ENCODE assay signal across 17 cellular contexts in the genomic region with DNA sequence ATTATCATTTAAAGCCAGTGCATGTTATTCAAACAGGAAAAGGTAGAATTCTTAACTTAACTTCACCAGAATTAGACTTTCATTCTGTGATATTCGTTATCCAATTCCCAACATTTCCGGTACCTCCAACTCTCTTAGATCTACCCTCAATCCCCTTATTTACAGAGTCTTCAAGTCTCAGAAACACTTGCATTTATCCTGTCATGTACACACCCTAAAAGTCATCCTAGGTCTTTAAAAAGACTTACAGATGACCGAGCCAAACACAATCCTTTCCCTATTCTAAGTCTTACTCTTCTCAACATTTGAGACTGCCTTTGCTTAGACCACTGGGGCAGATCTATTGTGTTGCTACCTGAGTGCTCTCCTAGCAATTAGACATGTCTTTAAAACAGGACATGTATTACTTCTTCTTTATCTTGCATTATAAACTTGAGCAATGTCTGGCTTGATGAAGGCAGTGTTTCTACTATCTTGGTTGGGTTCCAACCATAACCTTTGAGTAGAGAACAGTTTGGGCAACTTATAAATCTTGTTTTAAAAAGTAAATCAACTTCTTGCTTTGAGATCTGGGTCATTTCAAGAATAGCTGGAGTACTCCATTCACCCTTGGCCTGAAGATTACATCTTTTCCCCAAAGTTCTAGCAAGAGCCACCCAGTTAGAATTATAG.
A peak's percentile ranks its signal among the peaks of the same experiment; 100 is the strongest.
DNase-seq lines count a peak whose midpoint lies in the region; ATAC-seq, FAIRE-seq and TF ChIP-seq lines count a peak whose summit lies in the region.
"Had no signal": no experiment of that assay in that cellular context is flagged by ENCODE, and none has a peak within 500 bp of the region (broad histone marks: within the 10 kb centered on the region; RNA-seq: fewer than 3 reads in every experiment).

No MANE protein-coding gene starts in this region.

- H3K79me2 ChIP-seq in GM12878 (ENCODE audit: control insufficient read depth, insufficient read depth, low read length) (peaks cover 52% of the 10 kb centered on the region), hepatocyte (no peaks in the 10 kb centered on the region)

- H3K9me3 ChIP-seq in GM12878 (replicated peaks; ENCODE audit: control insufficient read depth, insufficient read depth, low read length) (peaks cover 3% of the 10 kb centered on the region), hepatocyte (ENCODE audit: low read depth) (no peaks in the 10 kb centered on the region), thyroid gland (no peaks in the 10 kb centered on the region)

- H3K36me3 Mint-ChIP-seq in activated CD4-positive, alpha-beta memory T cell treated with anti-CD3 and anti-CD28 coated beads for 36 hours = peaks cover 24% of the 10 kb centered on the region
- peaks cover 46% of the 10 kb centered on the region for H3K36me3 Mint-ChIP-seq in activated CD4-positive, alpha-beta memory T cell treated with anti-CD3 and anti-CD28 coated beads, Interleukin-2, amount 10 ng/mL, durations not matched to agents 7 days and 5 days (ENCODE audit: low read depth)

- TF ChIP-seq RAD21 in GM12878 (IDR thresholded peaks at IDR 0.05; ENCODE audit: insufficient read depth, low read depth, low read length) = no peak

- CTCF ChIA-PET in activated CD4-positive, alpha-beta memory T cell treated with anti-CD3 and anti-CD28 coated beads for 36 hours (lab: Charles Lee) = no interaction called here
- CTCF ChIA-PET in activated CD4-positive, alpha-beta memory T cell treated with anti-CD3 and anti-CD28 coated beads, Interleukin-2, amount 10 ng/mL, durations not matched to agents 7 days and 5 days (lab: Charles Lee) = interaction anchor here (0.7 kb wide), 1 partner anchor 416 kb away, joined by 3 read pairs; the partner anchor contains the start of gene BTG1
- CTCF ChIA-PET in GM12878 (lab: Yijun Ruan, JAX) = interaction anchor here (0.9 to 9.6 kb wide), 7 partner anchors 8 to 751 kb away, joined by 3 to 179 read pairs (median 8); no protein-coding TSS in a partner anchor

- FAIRE-seq in GM12878 (lab: Jason Lieb, UNC) = no peak
- FAIRE-seq: astrocyte had no signal

- H3K4me1 Mint-ChIP-seq in activated CD4-positive, alpha-beta memory T cell treated with anti-CD3 and anti-CD28 coated beads for 36 hours (ENCODE audit: low read depth) = peaks cover 59% of the 10 kb centered on the region
- peaks cover 47% of the 10 kb centered on the region for H3K4me1 Mint-ChIP-seq in activated CD4-positive, alpha-beta memory T cell treated with anti-CD3 and anti-CD28 coated beads, Interleukin-2, amount 10 ng/mL, durations not matched to agents 7 days and 5 days

- intact Hi-C loops in activated CD4-positive, alpha-beta memory T cell treated with anti-CD3 and anti-CD28 coated beads for 36 hours (cut with micrococcal nuclease) = no loop called here
- intact Hi-C loops in GM12878 (cut with micrococcal nuclease; ENCODE audit: unreplicated experiment) = no loop called here
- intact Hi-C loops in thyroid gland (cut with DNase I) = no loop called here

- no TSS peak for BruUV-seq in GM12878 (replicated peaks; lab: Mats Ljungman, UMichigan)

- peak overlapping the region; percentile 77 for H3K4me2 ChIP-seq in GM12878 (ENCODE audit: control insufficient read depth, insufficient read depth)
- no peak overlapping the region for H3K4me2 ChIP-seq in hepatocyte

- POLR2A ChIA-PET in activated CD4-positive, alpha-beta memory T cell treated with anti-CD3 and anti-CD28 coated beads for 36 hours (lab: Charles Lee) = interaction anchor here (1.8 kb wide), 1 partner anchor 59 kb away, joined by 6 read pairs; no protein-coding TSS in a partner anchor
- POLR2A ChIA-PET in activated CD4-positive, alpha-beta memory T cell treated with anti-CD3 and anti-CD28 coated beads, Interleukin-2, amount 10 ng/mL, durations not matched to agents 7 days and 5 days (lab: Charles Lee) = interaction anchor here (2.0 kb wide), 1 partner anchor 416 kb away, joined by 9 read pairs; the partner anchor contains the start of gene BTG1
- POLR2A ChIA-PET in GM12878 (lab: Charles Lee) = interaction anchor here (1.0 to 15.2 kb wide), 12 partner anchors 8 to 428 kb away, joined by 3 to 204 read pairs (median 10); partner anchors contain the start of gene BTG1

- no peak for DNase-seq in activated CD4-positive, alpha-beta memory T cell treated with anti-CD3 and anti-CD28 coated beads for 36 hours
- no peak for DNase-seq in activated CD4-positive, alpha-beta memory T cell treated with anti-CD3 and anti-CD28 coated beads, Interleukin-2, amount 10 ng/mL, durations not matched to agents 7 days and 5 days
- DNase-seq in GM12878 (ENCODE audit: low read depth, low spot score) (no peak), hepatocyte (ENCODE audit: low spot score) (no peak), thyroid gland (no peak), kidney glomerular epithelial cell (lab: John Stamatoyannopoulos, UW) (no peak), NCI-H510A treated with DMSO at 0.1 percent for 48 hours (lab: John Stamatoyannopoulos, UW) (no peak)
- DNase-seq: ACHN; activated CD4-positive, CD25-positive, alpha-beta regulatory T cell; activated T-cell treated with anti-CD3 and anti-CD28 coated beads for 4 hours; effector CD8-positive, alpha-beta T cell; GDM1; kidney; T-helper 1 cell had no signal

- H3K27ac Mint-ChIP-seq in activated CD4-positive, alpha-beta memory T cell treated with anti-CD3 and anti-CD28 coated beads for 36 hours = peak overlapping the region; percentile 2
- no peak overlapping the region for H3K27ac Mint-ChIP-seq in activated CD4-positive, alpha-beta memory T cell treated with anti-CD3 and anti-CD28 coated beads, Interleukin-2, amount 10 ng/mL, durations not matched to agents 7 days and 5 days

- peaks cover 0 to 2% of the 10 kb centered on the region in 2 experiments; a peak in 1 of 4 replicates for H3K36me3 ChIP-seq in GM12878 (ENCODE audit: control insufficient read depth in 2 of 2, insufficient read depth in 2 of 2, low read length in 1 of 2)
- H3K36me3 ChIP-seq in hepatocyte (replicated peaks; ENCODE audit: insufficient read depth, low read depth) = no peaks in the 10 kb centered on the region
- no peaks in the 10 kb centered on the region for H3K36me3 ChIP-seq in thyroid gland

- no peak overlapping the region for H3K9ac ChIP-seq in GM12878 (ENCODE audit: control insufficient read depth, insufficient read depth, low read length)

- in situ Hi-C loops in GM12878 (cut with MboI) = loop anchor here (25.0 kb wide), 1 partner anchor 100 kb away; no protein-coding TSS in a partner anchor

- 0% methylated on average over 3 of the region's 3 CpGs for WGBS in GM12878 (ENCODE audit: insufficient coverage, insufficient replicate concordance, low lambda C conversion rate, missing lambda C conversion rate)
- 74% methylated on average over 3 of the region's 3 CpGs for WGBS in hepatocyte (ENCODE audit: low lambda C conversion rate, missing lambda C conversion rate)
- 65 to 71% methylated on average over 3 of the region's 3 CpGs for WGBS in thyroid gland, 2 donors

- no peaks in the 10 kb centered on the region for H3K9me2 ChIP-seq in hepatocyte (replicated peaks; ENCODE audit: insufficient read depth)

- no peak for TF ChIP-seq CTCF in GM12878 (IDR thresholded peaks at IDR 0.05 in 2 of 3, conservative IDR thresholded peaks at IDR 0.05 in 1 of 3; ENCODE audit: control insufficient read depth in 2 of 3, extremely low read depth in 1 of 3, insufficient read depth in 1 of 3, low read depth in 3 of 3, low read length in 3 of 3)
- TF ChIP-seq CTCF in hepatocyte (IDR thresholded peaks at IDR 0.05; ENCODE audit: poor library complexity) = no peak
- TF ChIP-seq CTCF in thyroid gland (IDR thresholded peaks at IDR 0.05) = no peak

- H3K27ac ChIP-seq in GM12878 (ENCODE audit: control insufficient read depth, insufficient read depth) (peak overlapping the region; percentile 36; the same call in 1 of the 2 replicates), hepatocyte (peak overlapping the region; percentile 2), thyroid gland (peak overlapping the region; percentile 33 to 84 (median 67))

- ATAC-seq in GM12878 (peak; percentile 7), HG02885 (IDR thresholded peaks at IDR 0.05; ENCODE audit: poor library complexity, unreplicated experiment) (no peak)
- ATAC-seq: Panc1 had no signal

- no peak overlapping the region for H3K4me3 Mint-ChIP-seq in activated CD4-positive, alpha-beta memory T cell treated with anti-CD3 and anti-CD28 coated beads for 36 hours
- H3K4me3 Mint-ChIP-seq in activated CD4-positive, alpha-beta memory T cell treated with anti-CD3 and anti-CD28 coated beads, Interleukin-2, amount 10 ng/mL, durations not matched to agents 7 days and 5 days = no peak overlapping the region

- H3K27me3 ChIP-seq in GM12878 (replicated peaks in 1 of 2; ENCODE audit: control insufficient read depth in 2 of 2, insufficient read depth in 2 of 2, low read length in 1 of 2) (no peaks in the 10 kb centered on the region), hepatocyte (no peaks in the 10 kb centered on the region), thyroid gland (no peaks in the 10 kb centered on the region)

- H4K20me1 ChIP-seq in GM12878 (ENCODE audit: control insufficient read depth, insufficient read depth) = no peaks in the 10 kb centered on the region
- H4K20me1 ChIP-seq in hepatocyte (ENCODE audit: insufficient read depth, poor library complexity, severe bottlenecking) = no peaks in the 10 kb centered on the region

- H3K9me3 Mint-ChIP-seq in activated CD4-positive, alpha-beta memory T cell treated with anti-CD3 and anti-CD28 coated beads for 36 hours = peaks cover 10% of the 10 kb centered on the region
- H3K9me3 Mint-ChIP-seq in activated CD4-positive, alpha-beta memory T cell treated with anti-CD3 and anti-CD28 coated beads, Interleukin-2, amount 10 ng/mL, durations not matched to agents 7 days and 5 days = peaks cover 14% of the 10 kb centered on the region

- peaks cover 25% of the 10 kb centered on the region for H3K4me1 ChIP-seq in GM12878 (ENCODE audit: control insufficient read depth, insufficient read depth, low read length)
- H3K4me1 ChIP-seq in hepatocyte (ENCODE audit: insufficient read depth) = peaks cover 10% of the 10 kb centered on the region
- peaks cover 24 to 27% of the 10 kb centered on the region in 2 donors for H3K4me1 ChIP-seq in thyroid gland

- RAD21 ChIA-PET in GM12878 (lab: Charles Lee; ENCODE audit: unreplicated experiment) = interaction anchor here (1.1 to 12.1 kb wide), 22 partner anchors 8 to 1180 kb away, joined by 3 to 356 read pairs (median 16); partner anchors contain the start of gene BTG1

- SMC1A ChIA-PET in GM12878 (lab: Charles Lee; ENCODE audit: uncharacterized antibody, unreplicated experiment) = interaction anchor here (0.7 to 16.9 kb wide), 24 partner anchors 8 to 433 kb away, joined by 3 to 805 read pairs (median 15); partner anchors contain the start of gene BTG1

- H2AFZ ChIP-seq in GM12878 (ENCODE audit: control insufficient read depth, low read depth, low read length) (no peak overlapping the region), hepatocyte (no peak overlapping the region)

- H3K4me3 ChIP-seq in GM12878 (0 out of 2 replicates have a peak overlapping the region, but pooled peaks have one; percentile 50), hepatocyte (no peak overlapping the region), thyroid gland (replicated peaks in 1 of 3) (no peak overlapping the region)

- TF ChIP-seq POLR2A in GM12878 (IDR thresholded peaks at IDR 0.05; ENCODE audit: low read depth, low read length) = no peak
- no peak for TF ChIP-seq POLR2A in thyroid gland (IDR thresholded peaks at IDR 0.05)

- no peak for TF ChIP-seq EP300 in GM12878 (IDR thresholded peaks at IDR 0.05; ENCODE audit: borderline replicate concordance in 1 of 2, control insufficient read depth in 1 of 2, low read depth in 2 of 2, low read length in 2 of 2)

- H3K27me3 Mint-ChIP-seq in activated CD4-positive, alpha-beta memory T cell treated with anti-CD3 and anti-CD28 coated beads for 36 hours = no peaks in the 10 kb centered on the region
- H3K27me3 Mint-ChIP-seq in activated CD4-positive, alpha-beta memory T cell treated with anti-CD3 and anti-CD28 coated beads, Interleukin-2, amount 10 ng/mL, durations not matched to agents 7 days and 5 days = no peaks in the 10 kb centered on the region

Comparison
In these comparisons a context has a peak if more than half of its experiments do, and no peak if none do; other contexts are left out.
1. H3K27ac ChIP-seq: peak in every context shown above with its lines; median percentile 67 in thyroid gland; 36 in GM12878; 2 in hepatocyte.